In genomic region chr16:5466551-5466950, GRCh38 we compare ENCODE assay signal across 30 cellular contexts.
"Had no signal": no experiment of that assay in that cellular context is flagged by ENCODE, and none has a peak within 500 bp of the region (broad histone marks: within the 10 kb centered on the region; RNA-seq: fewer than 3 reads in every experiment).

No MANE protein-coding gene starts in this region.

- H3K27ac Mint-ChIP-seq: naive thymus-derived CD4-positive, alpha-beta T cell; stimulated activated naive B cell treated with anti-CD40 and anti-IgM and Interleukin-4, amounts not matched to agents 10 μg/mL and 1 μg/mL and 100 μg/mL, for 72 hours; stimulated activated naive CD8-positive, alpha-beta T cell treated with anti-CD3 and anti-CD28 coated beads, Interleukin-15, Interleukin-2, amounts not matched to agents 100 ng/mL and 50 ng/mL, for 24 hours had no signal

- H3K4me1 Mint-ChIP-seq: naive thymus-derived CD4-positive, alpha-beta T cell; stimulated activated naive B cell treated with anti-CD40 and anti-IgM and Interleukin-4, amounts not matched to agents 10 μg/mL and 1 μg/mL and 100 μg/mL, for 72 hours had no signal

- H3K27me3 Mint-ChIP-seq: stimulated activated naive CD8-positive, alpha-beta T cell treated with anti-CD3 and anti-CD28 coated beads, Interleukin-15, Interleukin-2, amounts not matched to agents 100 ng/mL and 50 ng/mL, for 24 hours had no signal

- DNase-seq: dermis blood vessel endothelial cell; effector memory CD4-positive, alpha-beta T cell; erythroblast; esophagus squamous epithelium; foreskin melanocyte; glutamatergic neuron; heart right ventricle; hippocampal formation; kidney; mesenchymal stem cell; midbrain; naive thymus-derived CD4-positive, alpha-beta T cell; nephron progenitor cell; occipital lobe; ovary; posterior cingulate gyrus; psoas muscle; right cardiac atrium; small intestine; stimulated activated CD4-positive, alpha-beta T cell treated with anti-CD3 and anti-CD28 coated beads, Interleukin-15, amount 100 ng/mL, for 24 hours; stimulated activated CD4-positive, alpha-beta T cell treated with anti-CD3 and anti-CD28 coated beads, Interleukin-2, amount 100 ng/mL, for 48 hours; stimulated activated naive B cell treated with anti-CD40 and anti-IgM and Interleukin-4, amounts not matched to agents 10 μg/mL and 1 μg/mL and 100 μg/mL, for 72 hours; upper lobe of left lung had no signal

- H3K27ac ChIP-seq: coronary artery, esophagus squamous epithelium, heart right ventricle, ovary, psoas muscle, thoracic aorta, tibial nerve, upper lobe of left lung had no signal

- H3K27me3 ChIP-seq: ovary, tibial nerve, upper lobe of left lung had no signal

- H3K4me3 Mint-ChIP-seq: naive thymus-derived CD4-positive, alpha-beta T cell; nephron progenitor cell; stimulated activated naive B cell treated with anti-CD40 and anti-IgM and Interleukin-4, amounts not matched to agents 10 μg/mL and 1 μg/mL and 100 μg/mL, for 72 hours; stimulated activated naive CD8-positive, alpha-beta T cell treated with anti-CD3 and anti-CD28 coated beads, Interleukin-15, Interleukin-2, amounts not matched to agents 100 ng/mL and 50 ng/mL, for 24 hours had no signal

- H3K36me3 ChIP-seq: esophagus squamous epithelium, heart right ventricle, ovary, thoracic aorta, tibial nerve, upper lobe of left lung had no signal

- H3K9me3 Mint-ChIP-seq: nephron progenitor cell; stimulated activated naive CD8-positive, alpha-beta T cell treated with anti-CD3 and anti-CD28 coated beads, Interleukin-15, Interleukin-2, amounts not matched to agents 100 ng/mL and 50 ng/mL, for 24 hours had no signal

- H3K4me3 ChIP-seq: coronary artery, esophagus squamous epithelium, heart right ventricle, ovary, psoas muscle, thoracic aorta, tibial nerve, upper lobe of left lung had no signal

- H3K4me1 ChIP-seq: esophagus squamous epithelium, heart right ventricle, psoas muscle, tibial nerve, upper lobe of left lung had no signal

- H3K9me3 ChIP-seq: esophagus squamous epithelium, thoracic aorta had no signal

- H3K36me3 Mint-ChIP-seq: stimulated activated naive B cell treated with anti-CD40 and anti-IgM and Interleukin-4, amounts not matched to agents 10 μg/mL and 1 μg/mL and 100 μg/mL, for 72 hours had no signal

- ATAC-seq: heart right ventricle; left lobe of liver; naive thymus-derived CD4-positive, alpha-beta T cell; psoas muscle; right cardiac atrium; stimulated activated naive B cell treated with anti-CD40 and anti-IgM and Interleukin-4, amounts not matched to agents 10 μg/mL and 1 μg/mL and 100 μg/mL, for 72 hours had no signal

- FAIRE-seq: endometrium, kidney, small intestine, urothelium cell line had no signal
